Comparison of ENCODE assay signal across 9 cellular contexts in the genomic region with DNA sequence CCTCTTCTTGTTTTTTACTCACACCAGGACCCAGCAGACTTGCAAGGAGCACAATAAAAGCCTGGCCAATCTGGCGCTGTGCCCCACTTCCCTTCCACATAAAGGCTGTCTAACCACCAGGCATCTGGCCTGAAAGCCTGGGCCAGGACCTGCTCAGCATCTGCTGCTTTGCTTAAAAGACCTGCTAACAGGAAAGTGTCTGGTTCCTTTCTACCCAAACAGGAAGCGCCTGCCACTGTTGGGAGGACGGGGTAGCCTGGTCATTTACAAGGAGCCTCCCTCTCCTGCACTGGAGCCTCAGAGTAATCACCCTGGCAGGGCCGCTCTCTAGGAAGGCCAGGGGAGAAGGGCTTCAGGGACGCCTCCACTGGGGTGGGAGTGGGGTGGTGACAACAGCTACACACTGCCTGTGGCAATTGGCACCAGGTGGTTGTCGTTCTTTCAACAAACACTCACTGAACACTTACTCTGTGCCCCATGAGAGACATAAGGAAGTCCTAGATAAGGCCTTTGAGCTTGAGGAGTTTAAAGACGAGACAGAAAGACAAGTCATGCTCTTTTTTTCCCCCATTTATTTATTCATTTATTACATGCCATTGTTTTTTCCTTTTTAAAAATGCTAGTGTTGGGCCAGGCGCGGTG. TPM values are rescaled to one million over a fixed set of nuclear protein-coding genes. Genes with fewer than 3 reads are reported as not detected.
A peak's percentile ranks its signal among the peaks of the same experiment; 100 is the strongest.
DNase-seq lines count a peak whose midpoint lies in the region; ATAC-seq and TF ChIP-seq lines count a peak whose summit lies in the region.
"Had no signal": no experiment of that assay in that cellular context is flagged by ENCODE, and none has a peak within 500 bp of the region (broad histone marks: within the 10 kb centered on the region; RNA-seq: fewer than 3 reads in every experiment).

No MANE protein-coding gene starts in this region.

- in situ Hi-C loops in astrocyte of the spinal cord (cut with HindIII; ENCODE audit: low sequenced_read_pairs), result no loop called here

- no peak overlapping the region for H3K4me3 ChIP-seq in astrocyte of the spinal cord (ENCODE audit: low read depth, low read length)
- H3K4me3 ChIP-seq: SJSA1 had no signal

- no peak for TF ChIP-seq CTCF in astrocyte of the spinal cord (IDR thresholded peaks at IDR 0.05; ENCODE audit: low read depth, low read length)

- no peak for ATAC-seq in HG03521 (IDR thresholded peaks at IDR 0.05; ENCODE audit: unreplicated experiment)
- no peak for ATAC-seq in GM21528 (IDR thresholded peaks at IDR 0.05; ENCODE audit: low FRiP score, unreplicated experiment)

- peak; percentile 70 to 77 for DNase-seq in AML-193 (lab: John Stamatoyannopoulos, UW)
- peak; percentile 85 for DNase-seq in MV-4-11 (lab: John Stamatoyannopoulos, UW)
- DNase-seq in astrocyte of the spinal cord (ENCODE audit: low read depth, low spot score), result peak; percentile 85
- peak; percentile 44 to 97 for DNase-seq in lung microvascular endothelial cell (ENCODE audit: low read depth in 2 of 2)
- no peak for DNase-seq in AG08396 (ENCODE audit: low spot score)
- DNase-seq in DMS53 treated with DMSO at 0.1 percent for 48 hours (lab: John Stamatoyannopoulos, UW; ENCODE audit: unreplicated experiment), result no peak

RNA-seq across cellular contexts. Expression of gene MMP28, which starts 6.3 kb away (rescaled TPM):
- 0.40 and 0.87 TPM in 2 replicates for total RNA-seq in lung microvascular endothelial cell

RNA-seq across cellular contexts. Expression of gene TAF15, which starts 7.6 kb away (rescaled TPM):
- total RNA-seq in lung microvascular endothelial cell, result 54.5 and 65.7 TPM in 2 replicates

RNA-seq across cellular contexts. Expression of gene C17orf50, which starts 41.0 kb away (rescaled TPM):
- total RNA-seq in lung microvascular endothelial cell, result not detected in 2 replicates
- total RNA-seq: SJSA1 had no signal

RNA-seq across cellular contexts. Expression of gene GAS2L2, which starts 48.7 kb away (rescaled TPM):
- under 0.01 TPM in 1 of 2 replicates, not detected in the other for total RNA-seq in lung microvascular endothelial cell
- total RNA-seq: SJSA1 had no signal

Comparison
In these comparisons a context has a peak if more than half of its experiments do, and no peak if none do; other contexts are left out.
1. DNase-seq: peak in AML-193 (2 of 2), MV-4-11 (single experiment), astrocyte of the spinal cord (single experiment) and lung microvascular endothelial cell (2 of 2); none in AG08396 (single experiment) and DMS53 treated with DMSO at 0.1 percent for 48 hours (single experiment).